In the genomic region with DNA sequence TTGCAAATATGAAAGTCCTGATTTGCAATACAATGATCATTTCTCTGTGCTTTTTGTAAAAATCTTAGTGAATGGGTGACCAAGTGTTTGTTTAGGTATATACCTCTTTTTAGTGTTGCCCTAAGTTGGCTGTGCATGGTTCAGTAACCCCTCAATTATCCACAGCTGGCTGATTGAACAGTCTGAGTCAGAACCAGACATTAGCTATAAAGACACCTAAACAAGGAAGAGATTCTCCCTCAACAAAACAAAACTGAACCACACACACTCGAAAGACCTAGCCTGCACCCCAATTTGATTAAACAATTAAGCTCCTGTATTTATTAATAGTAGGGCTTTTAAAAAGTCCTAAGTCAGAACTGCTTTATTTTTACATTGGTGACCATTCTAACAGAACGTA, we compare ENCODE assay signal across 8 cellular contexts. TPM values are rescaled to one million over a fixed set of nuclear protein-coding genes. Genes with fewer than 3 reads are reported as not detected.
DNase-seq lines count a peak whose midpoint lies in the region; ATAC-seq, FAIRE-seq and TF ChIP-seq lines count a peak whose summit lies in the region.

No MANE protein-coding gene starts in this region.

- peaks cover 24% of the 10 kb centered on the region for H3K4me1 ChIP-seq in A549

- ATAC-seq in A549 (no peak), GM18519 (IDR thresholded peaks at IDR 0.05; ENCODE audit: low FRiP score, unreplicated experiment) (peak; percentile 30), HG03175 (IDR thresholded peaks at IDR 0.05; ENCODE audit: unreplicated experiment) (peak; percentile 38), GM21528 (IDR thresholded peaks at IDR 0.05; ENCODE audit: low FRiP score, unreplicated experiment) (no peak)
- ATAC-seq in activated naive CD8-positive, alpha-beta T cell treated with anti-CD3 and anti-CD28 coated beads, Interleukin-2, amount 10 ng/mL, durations not matched to agents 7 days and 5 days (ENCODE audit: low read depth) = no peak

- peak overlapping the region; percentile 94 for H3K4me2 ChIP-seq in A549

- H3K4me3 Mint-ChIP-seq in activated naive CD8-positive, alpha-beta T cell treated with anti-CD3 and anti-CD28 coated beads, Interleukin-2, amount 10 ng/mL, durations not matched to agents 7 days and 5 days = peak overlapping the region; percentile 59
- peak overlapping the region; percentile 100 for H3K4me3 Mint-ChIP-seq in neural crest cell

- H3K4me1 Mint-ChIP-seq in activated naive CD8-positive, alpha-beta T cell treated with anti-CD3 and anti-CD28 coated beads, Interleukin-2, amount 10 ng/mL, durations not matched to agents 7 days and 5 days = peaks cover 39% of the 10 kb centered on the region
- peaks cover 48% of the 10 kb centered on the region for H3K4me1 Mint-ChIP-seq in neural crest cell

- CTCF ChIA-PET in A549 (lab: Yijun Ruan, JAX) = interaction anchor here (0.6 to 0.9 kb wide), 3 partner anchors 9 to 30 kb away, joined by 3 read pairs; no protein-coding TSS in a partner anchor

- no peaks in the 10 kb centered on the region for H3K27me3 Mint-ChIP-seq in activated naive CD8-positive, alpha-beta T cell treated with anti-CD3 and anti-CD28 coated beads, Interleukin-2, amount 10 ng/mL, durations not matched to agents 7 days and 5 days
- H3K27me3 Mint-ChIP-seq in neural crest cell (ENCODE audit: low read depth) = no peaks in the 10 kb centered on the region

- peaks cover 2% of the 10 kb centered on the region for H3K9me3 Mint-ChIP-seq in activated naive CD8-positive, alpha-beta T cell treated with anti-CD3 and anti-CD28 coated beads, Interleukin-2, amount 10 ng/mL, durations not matched to agents 7 days and 5 days
- no peaks in the 10 kb centered on the region for H3K9me3 Mint-ChIP-seq in neural crest cell

- no peak overlapping the region for H3K27ac ChIP-seq in A549

- WGBS in A549 (ENCODE audit: missing lambda C conversion rate) = 74% methylated on average over 2 of the region's 2 CpGs

- no peak for TF ChIP-seq POLR2A in A549 (IDR thresholded peaks at IDR 0.05; ENCODE audit: low read length)

- POLR2A ChIA-PET in A549 (lab: Yijun Ruan, JAX) = interaction anchor here (0.6 kb wide), 1 partner anchor 19 kb away, joined by 3 read pairs; no protein-coding TSS in a partner anchor
- POLR2A ChIA-PET in activated naive CD8-positive, alpha-beta T cell treated with anti-CD3 and anti-CD28 coated beads, Interleukin-2, amount 10 ng/mL, durations not matched to agents 7 days and 5 days (lab: Charles Lee) = no interaction called here

- DNase-seq in A549 (ENCODE audit: low read depth in 1 of 2, low spot score in 1 of 2) = no peak
- no peak for DNase-seq in activated naive CD8-positive, alpha-beta T cell treated with anti-CD3 and anti-CD28 coated beads, Interleukin-2, amount 10 ng/mL, durations not matched to agents 7 days and 5 days
- DNase-seq in neural crest cell (ENCODE audit: low read depth, low spot score) = no peak
- no peak for DNase-seq in SIG-M5 treated with dmso at 0.1 percent for 504 hours (lab: John Stamatoyannopoulos, UW; ENCODE audit: unreplicated experiment)
- no peak for DNase-seq in D721Med (ENCODE audit: insufficient read length, low spot score)

- H3K9me3 ChIP-seq in A549 = no peaks in the 10 kb centered on the region

- no peak for TF ChIP-seq CTCF in A549 (IDR thresholded peaks at IDR 0.05)
- no peak for TF ChIP-seq CTCF in neural crest cell (conservative IDR thresholded peaks at IDR 0.05)
- no peak for TF ChIP-seq CTCF in D721Med (IDR thresholded peaks at IDR 0.05; ENCODE audit: insufficient read depth, missing control alignments)

- H3K4me3 ChIP-seq in A549 = no peak overlapping the region

- peak overlapping the region; percentile 8 for H3K27ac Mint-ChIP-seq in activated naive CD8-positive, alpha-beta T cell treated with anti-CD3 and anti-CD28 coated beads, Interleukin-2, amount 10 ng/mL, durations not matched to agents 7 days and 5 days
- no peak overlapping the region for H3K27ac Mint-ChIP-seq in neural crest cell (ENCODE audit: unreplicated experiment)

- no peak for TF ChIP-seq EP300 in A549 (IDR thresholded peaks at IDR 0.05)

- TF ChIP-seq RAD21 in A549 (conservative IDR thresholded peaks at IDR 0.05 in 1 of 2, IDR thresholded peaks at IDR 0.05 in 1 of 2) = no peak

- peaks cover 27% of the 10 kb centered on the region for H3K36me3 Mint-ChIP-seq in activated naive CD8-positive, alpha-beta T cell treated with anti-CD3 and anti-CD28 coated beads, Interleukin-2, amount 10 ng/mL, durations not matched to agents 7 days and 5 days
- peaks cover 4% of the 10 kb centered on the region for H3K36me3 Mint-ChIP-seq in neural crest cell (ENCODE audit: low read depth)

- FAIRE-seq in A549 (lab: Jason Lieb, UNC) (no peak), D721Med (lab: Jason Lieb, UNC) (no peak)

TF ChIP-seq in A549, 52 proteins besides CTCF, POLR2A, EP300 and RAD21:
- TF ChIP-seq HEYL (CRISPR knock-in tag; IDR thresholded peaks at IDR 0.05) (no peak), PHF8 (IDR thresholded peaks at IDR 0.05; ENCODE audit: borderline replicate concordance, low read depth) (no peak), MAFK (IDR thresholded peaks at IDR 0.05; ENCODE audit: partially characterized antibody) (no peak), EHF (CRISPR knock-in tag; IDR thresholded peaks at IDR 0.05) (no peak), KDM1A (IDR thresholded peaks at IDR 0.05; ENCODE audit: low read depth) (no peak), CHD2 (IDR thresholded peaks at IDR 0.05; ENCODE audit: low read length, partially characterized antibody) (no peak), CBX2 (IDR thresholded peaks at IDR 0.05; ENCODE audit: borderline replicate concordance, low read depth) (no peak), SREBF2 (IDR thresholded peaks at IDR 0.05) (no peak), RFX5 (IDR thresholded peaks at IDR 0.05) (no peak)
- TF ChIP-seq, protein P1, sequence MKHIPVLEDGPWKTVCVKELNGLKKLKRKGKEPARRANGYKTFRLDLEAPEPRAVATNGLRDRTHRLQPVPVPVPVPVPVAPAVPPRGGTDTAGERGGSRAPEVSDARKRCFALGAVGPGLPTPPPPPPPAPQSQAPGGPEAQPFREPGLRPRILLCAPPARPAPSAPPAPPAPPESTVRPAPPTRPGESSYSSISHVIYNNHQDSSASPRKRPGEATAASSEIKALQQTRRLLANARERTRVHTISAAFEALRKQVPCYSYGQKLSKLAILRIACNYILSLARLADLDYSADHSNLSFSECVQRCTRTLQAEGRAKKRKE (CRISPR knock-in tag; IDR thresholded peaks at IDR 0.05; ENCODE audit: low read depth) = no peak
- TF ChIP-seq, protein P2, sequence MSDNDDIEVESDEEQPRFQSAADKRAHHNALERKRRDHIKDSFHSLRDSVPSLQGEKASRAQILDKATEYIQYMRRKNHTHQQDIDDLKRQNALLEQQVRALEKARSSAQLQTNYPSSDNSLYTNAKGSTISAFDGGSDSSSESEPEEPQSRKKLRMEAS (IDR thresholded peaks at IDR 0.05) = no peak
- TF ChIP-seq, protein P3, sequence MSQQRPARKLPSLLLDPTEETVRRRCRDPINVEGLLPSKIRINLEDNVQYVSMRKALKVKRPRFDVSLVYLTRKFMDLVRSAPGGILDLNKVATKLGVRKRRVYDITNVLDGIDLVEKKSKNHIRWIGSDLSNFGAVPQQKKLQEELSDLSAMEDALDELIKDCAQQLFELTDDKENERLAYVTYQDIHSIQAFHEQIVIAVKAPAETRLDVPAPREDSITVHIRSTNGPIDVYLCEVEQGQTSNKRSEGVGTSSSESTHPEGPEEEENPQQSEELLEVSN (IDR thresholded peaks at IDR 0.05; ENCODE audit: borderline replicate concordance, low read depth) = no peak

RNA-seq across cellular contexts. Expression of a gene that starts 2.8 kb away (rescaled TPM):
- polyA plus RNA-seq in A549 (2011; rRNA removed) = 10.5 and 13.0 TPM in 2 replicates
- 2.5 and 2.9 TPM in 2 replicates for polyA plus RNA-seq in A549 (2012; cell fraction: cytosol; rRNA removed)
- 3.6 and 4.1 TPM in 2 replicates for polyA plus RNA-seq in A549 (2012; cell fraction: nucleus; rRNA removed)
- polyA plus RNA-seq in A549 (2017; fragmentation: RNase III; extraction: RNeasy Plus Mini Kit Qiagen cat#74134 plus additional on column Dnase treatment) = 9.9 to 11.1 TPM (median 11.1 TPM) in 3 replicates
- polyA minus RNA-seq in A549 (2011; rRNA and poly(A)+ RNA removed) = 10.8 and 17.3 TPM in 2 replicates
- total RNA-seq in activated naive CD8-positive, alpha-beta T cell treated with anti-CD3 and anti-CD28 coated beads, Interleukin-2, amount 10 ng/mL, durations not matched to agents 7 days and 5 days = 10 to 100 TPM; 28.1 to 30.2 TPM
- total RNA-seq in neural crest cell = 23.6 and 24.4 TPM in 2 replicates

Comparison
In these comparisons a context has a peak if more than half of its experiments do, and no peak if none do; other contexts are left out.
1. ATAC-seq: peak in GM18519 (single experiment) and HG03175 (single experiment); none in A549 (0 of 2), activated naive CD8-positive, alpha-beta T cell treated with anti-CD3 and anti-CD28 coated beads, Interleukin-2, amount 10 ng/mL, durations not matched to agents 7 days and 5 days (single experiment) and GM21528 (single experiment).